In the genomic region with DNA sequence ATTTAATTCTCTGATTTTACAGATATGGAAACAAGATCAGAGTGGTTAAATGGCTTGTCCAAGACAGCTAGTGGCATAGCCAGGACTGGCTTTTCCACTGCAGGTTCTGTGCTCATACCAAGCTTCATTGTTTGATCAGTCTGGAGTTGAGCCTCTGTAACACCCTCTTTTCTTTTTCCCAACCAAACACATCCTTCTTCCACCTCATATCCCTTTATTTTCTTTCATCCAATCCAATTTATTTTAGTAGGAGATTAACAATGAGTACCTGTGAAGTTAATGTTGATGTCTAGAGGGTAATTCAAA, we compare ENCODE assay signal across 18 cellular contexts.
A peak's percentile ranks its signal among the peaks of the same experiment; 100 is the strongest.
DNase-seq lines count a peak whose midpoint lies in the region; ATAC-seq and TF ChIP-seq lines count a peak whose summit lies in the region.
"Had no signal": no experiment of that assay in that cellular context is flagged by ENCODE, and none has a peak within 500 bp of the region (broad histone marks: within the 10 kb centered on the region; RNA-seq: fewer than 3 reads in every experiment).

No MANE protein-coding gene starts in this region.

- ATAC-seq in left ventricle myocardium superior (peak; percentile 52), left lobe of liver (peak; percentile 39)
- ATAC-seq: activated CD4-positive, CD25-positive, alpha-beta regulatory T cell treated with anti-CD3 and anti-CD28 coated beads, Interleukin-2, amount 50 U/mL, for 24 hours; activated T-cell treated with anti-CD3 and anti-CD28 coated beads, Interleukin-2, amount 50 U/mL, for 72 hours had no signal

- DNase-seq in left ventricle myocardium superior (no peak), cardiac septum (ENCODE audit: low spot score) (no peak), NCI-H510A treated with DMSO at 0.1 percent for 48 hours (lab: John Stamatoyannopoulos, UW) (peak; percentile 67), left lobe of liver (ENCODE audit: low spot score) (no peak), tibial artery (no peak), medulla oblongata (ENCODE audit: extremely low spot score) (no peak), H7 (no peak)
- no peak for DNase-seq in activated CD8-positive, alpha-beta memory T cell treated with anti-CD3 and anti-CD28 coated beads for 24 hours
- DNase-seq: activated T-cell treated with anti-CD3 and anti-CD28 coated beads, Interleukin-2, amount 50 U/mL, for 72 hours; HFFc6; left colon; ovary; stimulated activated CD4-positive, alpha-beta T cell treated with anti-CD3 and anti-CD28 coated beads, Interleukin-4, amount 100 ng/mL, for 24 hours had no signal

- H3K27me3 ChIP-seq in tibial artery = no peaks in the 10 kb centered on the region
- H3K27me3 ChIP-seq in H7 (ENCODE audit: control insufficient read depth, insufficient read depth, low read length) = no peaks in the 10 kb centered on the region
- H3K27me3 ChIP-seq: breast epithelium, ovary, SJSA1 had no signal

- intact Hi-C loops in left ventricle myocardium superior (cut with micrococcal nuclease) = no loop called here
- intact Hi-C loops in cardiac septum (cut with DNase I) = loop anchor here (5.0 to 10.0 kb wide), 4 partner anchors 86 to 689 kb away; partner anchors contain the start of gene PDE3A
- intact Hi-C loops in tibial artery (cut with DNase I; ENCODE audit: low total_unique reads) = no loop called here

- TF ChIP-seq CTCF in tibial artery (IDR thresholded peaks at IDR 0.05) = no peak

- H3K9me3 ChIP-seq in tibial artery = no peaks in the 10 kb centered on the region
- H3K9me3 ChIP-seq: breast epithelium, ovary, SJSA1 had no signal

- H3K36me3 ChIP-seq in tibial artery (no peaks in the 10 kb centered on the region), H7 (replicated peaks; ENCODE audit: control insufficient read depth, insufficient read depth, low read length) (no peaks in the 10 kb centered on the region)
- H3K36me3 ChIP-seq: breast epithelium, ovary, SJSA1 had no signal

- peaks cover 0 to 54% (median 5%) of the 10 kb centered on the region in 4 donors for H3K4me1 ChIP-seq in tibial artery
- H3K4me1 ChIP-seq: breast epithelium, Caco-2, SJSA1 had no signal

- no peak overlapping the region for H3K4me3 ChIP-seq in tibial artery
- H3K4me3 ChIP-seq in H7 (ENCODE audit: insufficient read depth, low read depth, low read length) = no peak overlapping the region
- H3K4me3 ChIP-seq: breast epithelium, ovary, SJSA1, skin epidermis had no signal

- peak overlapping the region; percentile 5 to 25 for H3K27ac ChIP-seq in tibial artery
- H3K27ac ChIP-seq: breast epithelium, ovary, SJSA1, skin epidermis had no signal
